Comparison of ENCODE assay signal across 18 cellular contexts in genomic region chr2:3644246-3644525, GRCh38. TPM values are rescaled to one million over a fixed set of nuclear protein-coding genes. Genes with fewer than 3 reads are reported as not detected.
A peak's percentile ranks its signal among the peaks of the same experiment; 100 is the strongest.
DNase-seq lines count a peak whose midpoint lies in the region; ATAC-seq, FAIRE-seq and TF ChIP-seq lines count a peak whose summit lies in the region.
"Had no signal": no experiment of that assay in that cellular context is flagged by ENCODE, and none has a peak within 500 bp of the region (broad histone marks: within the 10 kb centered on the region; RNA-seq: fewer than 3 reads in every experiment).

No MANE protein-coding gene starts in this region.

- FAIRE-seq in GM12891 (lab: Jason Lieb, UNC), result no peak

- no peak for TF ChIP-seq POLR2A in GM12891 (IDR thresholded peaks at IDR 0.05; ENCODE audit: low read depth, low read length)

- H3K4me1 Mint-ChIP-seq in nephron progenitor cell, result peaks cover 6% of the 10 kb centered on the region
- H3K4me1 Mint-ChIP-seq: IgD-negative memory B cell had no signal

- no peaks in the 10 kb centered on the region for H3K9me3 Mint-ChIP-seq in nephron progenitor cell
- H3K9me3 Mint-ChIP-seq: IgD-negative memory B cell had no signal

- H3K27me3 Mint-ChIP-seq in nephron progenitor cell (ENCODE audit: low read depth, poor library complexity), result peaks cover 21% of the 10 kb centered on the region

- TF ChIP-seq CTCF in nephron progenitor cell (IDR thresholded peaks at IDR 0.05), result no peak

- no peaks in the 10 kb centered on the region for H3K36me3 Mint-ChIP-seq in nephron progenitor cell (ENCODE audit: low read depth)
- H3K36me3 Mint-ChIP-seq: IgD-negative memory B cell had no signal

- ATAC-seq in GM19025 (IDR thresholded peaks at IDR 0.05; ENCODE audit: low read depth, unreplicated experiment) (peak; percentile 68), GM21723 (IDR thresholded peaks at IDR 0.05; ENCODE audit: unreplicated experiment) (peak; percentile 80), HG03135 (IDR thresholded peaks at IDR 0.05; ENCODE audit: unreplicated experiment) (peak; percentile 90)
- ATAC-seq: psoas muscle had no signal

- H3K4me3 Mint-ChIP-seq in nephron progenitor cell, result no peak overlapping the region
- H3K4me3 Mint-ChIP-seq: IgD-negative memory B cell had no signal

- no peak overlapping the region for H3K27ac Mint-ChIP-seq in nephron progenitor cell

- DNase-seq in GM12891 (ENCODE audit: insufficient read length, low spot score) (no peak), GOT3 (lab: John Stamatoyannopoulos, UW) (no peak), nephron progenitor cell (no peak), globus pallidus (ENCODE audit: low spot score) (no peak), putamen (ENCODE audit: low spot score) (no peak)
- DNase-seq: activated CD4-positive, alpha-beta T cell treated with anti-CD3 and anti-CD28 coated beads for 48 hours; activated T-cell treated with anti-CD3 and anti-CD28 coated beads, Interleukin-2, amount 50 U/mL, for 48 hours; amniotic stem cell; cortex of kidney; NCI-H1092 treated with DMSO at 0.1 percent for 48 hours; RPMI8226; T-helper 2 cell; trophoblast cell had no signal

TF ChIP-seq in GM12891, 5 proteins besides CTCF, POLR2A, EP300 and RAD21:
- TF ChIP-seq TAF1 (IDR thresholded peaks at IDR 0.05; ENCODE audit: low read depth, low read length) (no peak), SPI1 (IDR thresholded peaks at IDR 0.05; ENCODE audit: low read depth, low read length) (0 out of 2 replicates have a peak, but pooled peaks have one; percentile 5)

RNA-seq across cellular contexts. Expression of gene ALLC, which starts 13.8 kb away (rescaled TPM):
- not detected for polyA plus RNA-seq in GM12891 (2012; ENCODE audit: low read depth, missing spikeins)
- polyA plus RNA-seq: IgD-negative memory B cell, psoas muscle had no signal

RNA-seq across cellular contexts. Expression of gene COLEC11, which starts 49.3 kb away (rescaled TPM):
- polyA plus RNA-seq in GM12891 (2012; ENCODE audit: low read depth, missing spikeins), result 1.1 TPM
- polyA plus RNA-seq: IgD-negative memory B cell had no signal

RNA-seq across cellular contexts. Expression of gene DCDC2C, which starts 59.2 kb away (rescaled TPM):
- polyA plus RNA-seq in GM12891 (2012; ENCODE audit: low read depth, missing spikeins), result not detected
- polyA plus RNA-seq: IgD-negative memory B cell had no signal
